In the genomic region with DNA sequence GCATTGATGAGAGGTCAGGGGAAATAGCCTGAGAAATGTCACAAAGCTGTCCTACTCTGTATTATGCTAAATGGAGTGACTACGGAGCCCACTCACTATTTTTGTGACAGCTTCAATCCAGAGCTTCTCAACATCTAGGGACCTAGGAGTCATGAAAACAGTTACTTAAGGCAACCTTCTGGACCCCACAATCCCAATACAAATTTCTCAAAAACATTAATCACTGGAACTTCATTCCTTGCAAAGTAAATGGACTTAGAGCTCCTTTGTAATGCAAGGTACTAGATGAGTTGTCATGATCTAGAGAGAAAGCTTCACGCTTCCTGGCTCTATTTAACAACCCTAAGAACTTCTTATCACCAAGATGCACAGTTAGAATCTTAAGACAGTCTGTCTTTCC, we compare ENCODE assay signal across 12 cellular contexts. TPM values are rescaled to one million over a fixed set of nuclear protein-coding genes. Genes with fewer than 3 reads are reported as not detected.
DNase-seq lines count a peak whose midpoint lies in the region; ATAC-seq and TF ChIP-seq lines count a peak whose summit lies in the region.
"Had no signal": no experiment of that assay in that cellular context is flagged by ENCODE, and none has a peak within 500 bp of the region (broad histone marks: within the 10 kb centered on the region; RNA-seq: fewer than 3 reads in every experiment).

No MANE protein-coding gene starts in this region.

- H3K4me3 ChIP-seq in H7 (ENCODE audit: insufficient read depth, low read depth, low read length) = no peak overlapping the region
- H3K4me3 ChIP-seq: lung, thyroid gland had no signal

- H3K36me3 Mint-ChIP-seq in HFFc6 (ENCODE audit: low read depth) (no peaks in the 10 kb centered on the region), neural crest cell (ENCODE audit: low read depth) (no peaks in the 10 kb centered on the region)
- peaks cover 2% of the 10 kb centered on the region for H3K36me3 Mint-ChIP-seq in activated naive CD8-positive, alpha-beta T cell treated with anti-CD3 and anti-CD28 coated beads, Interleukin-2, amount 50 U/mL, for 24 hours (ENCODE audit: low read depth)

- H3K27me3 ChIP-seq in H7 (ENCODE audit: control insufficient read depth, insufficient read depth, low read length) = no peaks in the 10 kb centered on the region
- H3K27me3 ChIP-seq: thyroid gland had no signal

- peaks cover 2% of the 10 kb centered on the region; the same call in 1 of the 2 replicates for H3K27me3 Mint-ChIP-seq in HFFc6 (ENCODE audit: insufficient read depth)
- peaks cover 5% of the 10 kb centered on the region for H3K27me3 Mint-ChIP-seq in activated naive CD8-positive, alpha-beta T cell treated with anti-CD3 and anti-CD28 coated beads, Interleukin-2, amount 50 U/mL, for 24 hours
- H3K27me3 Mint-ChIP-seq in neural crest cell (ENCODE audit: low read depth) = no peaks in the 10 kb centered on the region

- ATAC-seq in activated naive CD8-positive, alpha-beta T cell treated with anti-CD3 and anti-CD28 coated beads, Interleukin-2, amount 50 U/mL, for 24 hours = no peak
- no peak for ATAC-seq in GM18861 (IDR thresholded peaks at IDR 0.05; ENCODE audit: unreplicated experiment)

- H3K4me3 Mint-ChIP-seq in HFFc6 (peak overlapping the region; percentile 96), neural crest cell (peak overlapping the region; percentile 99)
- H3K4me3 Mint-ChIP-seq in activated naive CD8-positive, alpha-beta T cell treated with anti-CD3 and anti-CD28 coated beads, Interleukin-2, amount 50 U/mL, for 24 hours = peak overlapping the region; percentile 96

- H3K27ac Mint-ChIP-seq in HFFc6 (no peak overlapping the region), neural crest cell (ENCODE audit: unreplicated experiment) (no peak overlapping the region)
- no peak overlapping the region for H3K27ac Mint-ChIP-seq in activated naive CD8-positive, alpha-beta T cell treated with anti-CD3 and anti-CD28 coated beads, Interleukin-2, amount 50 U/mL, for 24 hours

- no peaks in the 10 kb centered on the region; the same call in 1 of the 2 replicates for H3K36me3 ChIP-seq in H7 (replicated peaks; ENCODE audit: control insufficient read depth, insufficient read depth, low read length)
- H3K36me3 ChIP-seq: thyroid gland had no signal

- H3K9me3 Mint-ChIP-seq in HFFc6 = no peaks in the 10 kb centered on the region
- H3K9me3 Mint-ChIP-seq in activated naive CD8-positive, alpha-beta T cell treated with anti-CD3 and anti-CD28 coated beads, Interleukin-2, amount 50 U/mL, for 24 hours = no peaks in the 10 kb centered on the region
- H3K9me3 Mint-ChIP-seq in neural crest cell = no peaks in the 10 kb centered on the region

- TF ChIP-seq CTCF in HFFc6 (IDR thresholded peaks at IDR 0.05) (no peak), neural crest cell (conservative IDR thresholded peaks at IDR 0.05) (no peak)

- H3K4me1 Mint-ChIP-seq in HFFc6 (ENCODE audit: low read depth) (peaks cover 41% of the 10 kb centered on the region), neural crest cell (peaks cover 47% of the 10 kb centered on the region)
- peaks cover 33% of the 10 kb centered on the region for H3K4me1 Mint-ChIP-seq in activated naive CD8-positive, alpha-beta T cell treated with anti-CD3 and anti-CD28 coated beads, Interleukin-2, amount 50 U/mL, for 24 hours

- DNase-seq in NCI-H1092 treated with DMSO at 0.1 percent for 48 hours (lab: John Stamatoyannopoulos, UW) = peak; percentile 45
- DNase-seq in NCI-H1092 (lab: John Stamatoyannopoulos, UW) = no peak
- DNase-seq in HFFc6 = no peak
- DNase-seq in activated naive CD8-positive, alpha-beta T cell treated with anti-CD3 and anti-CD28 coated beads, Interleukin-2, amount 50 U/mL, for 24 hours = no peak
- DNase-seq in neural crest cell (ENCODE audit: low read depth, low spot score) = no peak
- DNase-seq in NCI-H2107 (lab: John Stamatoyannopoulos, UW) = no peak
- DNase-seq in H7 = no peak
- DNase-seq: DMS53, NCI-H187, thyroid gland had no signal

RNA-seq across cellular contexts. Expression of a gene that starts 2.6 kb away (rescaled TPM):
- 10 to 100 TPM; 14.7 to 21.6 (median 18.5) TPM for total RNA-seq in HFFc6 (2021; fragmentation: NEBNext Ultra II Directional; extraction: Animal tissue kit (Norgen Biotek cat#: 25700))
- 46.0 and 47.2 TPM in 2 replicates for total RNA-seq in neural crest cell
- total RNA-seq in H7 (2014; rRNA removed; shearing (Covaris generic)) = 44.5 and 48.0 TPM in 2 replicates
